ENCODE assay signal across 9 cellular contexts in the genomic region with DNA sequence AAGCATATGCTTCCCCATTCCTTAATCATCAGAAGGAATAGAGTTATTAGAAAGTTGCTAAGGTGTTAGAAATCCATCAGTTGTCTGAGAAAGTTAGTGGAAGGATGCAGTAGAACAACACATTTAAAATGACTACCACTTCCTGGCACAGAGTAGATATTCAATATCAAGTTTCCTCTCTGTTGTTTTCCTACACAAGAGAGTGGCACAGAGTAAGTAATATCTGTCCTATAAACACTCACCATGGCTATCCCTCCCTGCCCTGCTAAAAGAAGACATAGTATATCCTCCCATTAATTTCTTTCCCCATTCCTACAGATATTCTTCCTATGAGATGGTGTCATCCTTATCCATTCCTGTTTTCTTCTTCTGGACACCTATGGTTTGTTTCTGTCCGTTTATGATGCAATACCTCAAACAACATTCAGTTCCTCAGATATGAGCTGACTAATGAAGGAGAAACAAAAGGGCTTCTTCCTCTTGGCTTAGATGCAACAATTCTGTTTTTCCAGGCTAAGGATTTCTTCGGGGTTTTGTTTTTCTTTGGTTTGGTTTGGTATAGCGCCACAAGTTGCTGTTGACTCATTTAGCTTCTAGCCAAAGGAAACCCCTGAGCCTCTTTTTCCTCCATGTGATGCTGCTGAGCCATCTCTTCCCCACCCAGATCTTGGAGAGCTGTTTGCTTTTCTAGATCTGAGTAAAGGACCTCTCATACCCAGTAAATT. TPM values are rescaled to one million over a fixed set of nuclear protein-coding genes. Genes with fewer than 3 reads are reported as not detected.
DNase-seq lines count a peak whose midpoint lies in the region; ATAC-seq and TF ChIP-seq lines count a peak whose summit lies in the region.
"Had no signal": no experiment of that assay in that cellular context is flagged by ENCODE, and none has a peak within 500 bp of the region (broad histone marks: within the 10 kb centered on the region; RNA-seq: fewer than 3 reads in every experiment).

No MANE protein-coding gene starts in this region.

- TF ChIP-seq POLR2A in esophagus muscularis mucosa (IDR thresholded peaks at IDR 0.05; ENCODE audit: low read depth), result no peak

- ATAC-seq in Right ventricle myocardium inferior (peak; percentile 50), HG02938 (IDR thresholded peaks at IDR 0.05; ENCODE audit: unreplicated experiment) (no peak)

- no peaks in the 10 kb centered on the region for H3K9me3 Mint-ChIP-seq in activated naive CD8-positive, alpha-beta T cell treated with anti-CD3 and anti-CD28 coated beads for 36 hours

- H3K36me3 ChIP-seq in right atrium auricular region (no peaks in the 10 kb centered on the region), tibial artery (no peaks in the 10 kb centered on the region), esophagus muscularis mucosa (no peaks in the 10 kb centered on the region), mesendoderm (ENCODE audit: control insufficient read depth, insufficient read depth, low read length) (no peaks in the 10 kb centered on the region)

- no peak overlapping the region for H3K4me3 Mint-ChIP-seq in activated naive CD8-positive, alpha-beta T cell treated with anti-CD3 and anti-CD28 coated beads for 36 hours

- WGBS in esophagus muscularis mucosa, result 32% methylated on average over 3 of the region's 3 CpGs
- no CpG with 5 or more reads among the region's 3 CpGs for WGBS in mesendoderm (ENCODE audit: extremely low coverage, insufficient coverage, low lambda C conversion rate)

- peaks cover 15% of the 10 kb centered on the region for H3K4me1 Mint-ChIP-seq in activated naive CD8-positive, alpha-beta T cell treated with anti-CD3 and anti-CD28 coated beads for 36 hours

- H2BK5ac ChIP-seq in mesendoderm (ENCODE audit: low read length), result no peak overlapping the region

- TF ChIP-seq EP300 in esophagus muscularis mucosa (IDR thresholded peaks at IDR 0.05), result no peak

- no peaks in the 10 kb centered on the region for H3K79me2 ChIP-seq in mesendoderm (ENCODE audit: control insufficient read depth, insufficient read depth, low read length)

- H3K23ac ChIP-seq in mesendoderm (ENCODE audit: low read length), result no peak overlapping the region

- no peak overlapping the region for H2AK5ac ChIP-seq in mesendoderm (ENCODE audit: low read length)

- no peak overlapping the region for H4K5ac ChIP-seq in mesendoderm (ENCODE audit: low read length)

- H3K56ac ChIP-seq in mesendoderm (ENCODE audit: low read length), result no peak overlapping the region

- intact Hi-C loops in Right ventricle myocardium inferior (cut with DNase I) (no loop called here), cardiac septum (cut with DNase I) (no loop called here), tibial artery (cut with DNase I; ENCODE audit: low total_unique reads) (no loop called here), esophagus muscularis mucosa (cut with DNase I) (no loop called here)

- no peak overlapping the region for H2BK120ac ChIP-seq in mesendoderm (ENCODE audit: low read depth, low read length)

- TF ChIP-seq CTCF in right atrium auricular region (IDR thresholded peaks at IDR 0.05) (no peak), tibial artery (IDR thresholded peaks at IDR 0.05) (no peak), esophagus muscularis mucosa (IDR thresholded peaks at IDR 0.05) (no peak)

- DNase-seq in Right ventricle myocardium inferior (ENCODE audit: missing footprints), result no peak
- no peak for DNase-seq in cardiac septum (ENCODE audit: low spot score)
- peak; percentile 29 for DNase-seq in activated naive CD8-positive, alpha-beta T cell treated with anti-CD3 and anti-CD28 coated beads for 36 hours
- no peak for DNase-seq in right atrium auricular region (ENCODE audit: low spot score)
- DNase-seq in tibial artery, result peak; percentile 66 to 68
- DNase-seq in esophagus muscularis mucosa (ENCODE audit: extremely low spot score), result no peak
- no peak for DNase-seq in mesendoderm
- DNase-seq: NCI-H146 had no signal

- no peak overlapping the region for H3K18ac ChIP-seq in mesendoderm (ENCODE audit: low read length)

- H3K4me3 ChIP-seq in right atrium auricular region, result no peak overlapping the region
- no peak overlapping the region for H3K4me3 ChIP-seq in tibial artery
- no peak overlapping the region for H3K4me3 ChIP-seq in esophagus muscularis mucosa
- no peak overlapping the region for H3K4me3 ChIP-seq in mesendoderm (ENCODE audit: low read length)

- no peak overlapping the region for H3K9ac ChIP-seq in mesendoderm (ENCODE audit: low read length)

- H3K4ac ChIP-seq in mesendoderm (ENCODE audit: low read depth, low read length), result no peak overlapping the region

- H3K9me3 ChIP-seq in right atrium auricular region (no peaks in the 10 kb centered on the region), tibial artery (no peaks in the 10 kb centered on the region), esophagus muscularis mucosa (no peaks in the 10 kb centered on the region)

- no peak overlapping the region for H4K8ac ChIP-seq in mesendoderm (ENCODE audit: low read depth, low read length)

- H3K27me3 ChIP-seq in right atrium auricular region (no peaks in the 10 kb centered on the region), tibial artery (no peaks in the 10 kb centered on the region), esophagus muscularis mucosa (peaks cover 0 to 10% (median 0%) of the 10 kb centered on the region in 4 donors), mesendoderm (ENCODE audit: insufficient read depth, low read length, poor library complexity) (no peaks in the 10 kb centered on the region)

- H3K4me1 ChIP-seq in right atrium auricular region, result peaks cover 0 to 11% of the 10 kb centered on the region in 2 donors
- peaks cover 0 to 34% (median 7%) of the 10 kb centered on the region in 4 donors for H3K4me1 ChIP-seq in tibial artery
- H3K4me1 ChIP-seq in esophagus muscularis mucosa, result peaks cover 0 to 9% (median 0%) of the 10 kb centered on the region in 4 donors
- H3K4me1 ChIP-seq in mesendoderm (ENCODE audit: control insufficient read depth, low read depth, low read length), result no peaks in the 10 kb centered on the region

- no peak overlapping the region for H3K4me2 ChIP-seq in mesendoderm (ENCODE audit: low read length)

- peaks cover 37% of the 10 kb centered on the region for H3K27me3 Mint-ChIP-seq in activated naive CD8-positive, alpha-beta T cell treated with anti-CD3 and anti-CD28 coated beads for 36 hours

- H3K36me3 Mint-ChIP-seq in activated naive CD8-positive, alpha-beta T cell treated with anti-CD3 and anti-CD28 coated beads for 36 hours, result peaks cover 2% of the 10 kb centered on the region

- no peaks in the 10 kb centered on the region for H3K79me1 ChIP-seq in mesendoderm (ENCODE audit: low read length)

- peak overlapping the region; percentile 73 for H3K27ac Mint-ChIP-seq in activated naive CD8-positive, alpha-beta T cell treated with anti-CD3 and anti-CD28 coated beads for 36 hours

- H2BK15ac ChIP-seq in mesendoderm (replicated peaks; ENCODE audit: low read depth), result no peak overlapping the region

- H3K27ac ChIP-seq in right atrium auricular region (peak overlapping the region; percentile 43 to 64), tibial artery (peak overlapping the region; percentile 18 to 53), esophagus muscularis mucosa (replicated peaks in 1 of 4) (peak overlapping the region in 2 of 4 donors; percentile 10 to 15), mesendoderm (ENCODE audit: low read depth, low read length) (no peak overlapping the region)

RNA-seq across cellular contexts. Expression of gene BPGM, which starts 32.9 kb away (rescaled TPM):
- 14.0 TPM for total RNA-seq in Right ventricle myocardium inferior
- 13.2 TPM for total RNA-seq in cardiac septum
- 10 to 100 TPM; 16.3 to 17.4 TPM for total RNA-seq in activated naive CD8-positive, alpha-beta T cell treated with anti-CD3 and anti-CD28 coated beads for 36 hours
- 10 to 100 TPM; 12.5 to 16.7 TPM for total RNA-seq in right atrium auricular region
- total RNA-seq in esophagus muscularis mucosa, result 10 to 100 TPM; 19.1 to 29.4 (median 22.7) TPM
- 14.5 TPM for polyA plus RNA-seq in mesendoderm (2013, experiment 1 of 2)
- 14.2 TPM for polyA plus RNA-seq in mesendoderm (2013, experiment 2 of 2)

Comparison
In these comparisons a context has a peak if more than half of its experiments do, and no peak if none do; other contexts are left out.
1. DNase-seq: peak in activated naive CD8-positive, alpha-beta T cell treated with anti-CD3 and anti-CD28 coated beads for 36 hours (single experiment) and tibial artery (2 of 2); none in Right ventricle myocardium inferior (single experiment), cardiac septum (single experiment), right atrium auricular region (single experiment), esophagus muscularis mucosa (single experiment) and mesendoderm (single experiment).